Comparison of ENCODE assay signal across 25 cellular contexts in genomic region chr11:121564948-121565684, GRCh38.
DNase-seq lines count a peak whose midpoint lies in the region; ATAC-seq and TF ChIP-seq lines count a peak whose summit lies in the region.
"Had no signal": no experiment of that assay in that cellular context is flagged by ENCODE, and none has a peak within 500 bp of the region (broad histone marks: within the 10 kb centered on the region; RNA-seq: fewer than 3 reads in every experiment).

No MANE protein-coding gene starts in this region.

- no peaks in the 10 kb centered on the region for H3K9me3 Mint-ChIP-seq in activated T-cell treated with anti-CD3 and anti-CD28 coated beads, Interleukin-2, amount 50 U/mL, for 24 hours
- H3K9me3 Mint-ChIP-seq: nephron; T-helper 1 cell treated with Interleukin-12 subunit alpha and Interleukin-12 subunit beta and Interleukin-4 antibody, amounts not matched to agents 30 μg/mL and 1 μg/mL, for 36 hours had no signal

- intact Hi-C loops in spleen (cut with DNase I; ENCODE audit: low total_unique reads), result no loop called here

- H3K4me1 ChIP-seq in neutrophil (ENCODE audit: control insufficient read depth in 1 of 2, insufficient read depth in 1 of 2, low read depth in 1 of 2, low read length in 1 of 2) (no peaks in the 10 kb centered on the region), spleen (peaks cover 0 to 27% (median under 1%) of the 10 kb centered on the region in 6 donors)
- H3K4me1 ChIP-seq: A549, tibial nerve had no signal

- no peak for ATAC-seq in HG03135 (IDR thresholded peaks at IDR 0.05; ENCODE audit: unreplicated experiment)
- ATAC-seq: A549, mucosa of descending colon had no signal

- H3K27me3 Mint-ChIP-seq in activated T-cell treated with anti-CD3 and anti-CD28 coated beads, Interleukin-2, amount 50 U/mL, for 24 hours, result no peaks in the 10 kb centered on the region
- H3K27me3 Mint-ChIP-seq: B cell had no signal

- no peak for TF ChIP-seq POLR2A in spleen (IDR thresholded peaks at IDR 0.05)

- H3K27ac Mint-ChIP-seq in activated T-cell treated with anti-CD3 and anti-CD28 coated beads, Interleukin-2, amount 50 U/mL, for 24 hours, result peak overlapping the region; percentile 24
- H3K27ac Mint-ChIP-seq: B cell; nephron; T-helper 1 cell treated with Interleukin-12 subunit alpha and Interleukin-12 subunit beta and Interleukin-4 antibody, amounts not matched to agents 30 μg/mL and 1 μg/mL, for 36 hours had no signal

- H3K27me3 ChIP-seq in neutrophil, result no peaks in the 10 kb centered on the region
- no peaks in the 10 kb centered on the region for H3K27me3 ChIP-seq in spleen (replicated peaks in 1 of 7)
- H3K27me3 ChIP-seq: brain microvascular endothelial cell, tibial nerve had no signal

- no peak overlapping the region for H3K4me3 Mint-ChIP-seq in activated T-cell treated with anti-CD3 and anti-CD28 coated beads, Interleukin-2, amount 50 U/mL, for 24 hours
- H3K4me3 Mint-ChIP-seq: B cell; nephron; T-helper 1 cell treated with Interleukin-12 subunit alpha and Interleukin-12 subunit beta and Interleukin-4 antibody, amounts not matched to agents 30 μg/mL and 1 μg/mL, for 36 hours had no signal

- H3K9me3 ChIP-seq in neutrophil (peaks cover 2% of the 10 kb centered on the region), spleen (no peaks in the 10 kb centered on the region)
- H3K9me3 ChIP-seq: A549, mucosa of descending colon, tibial nerve had no signal

- H3K27ac ChIP-seq in VCaP, result peak overlapping the region; percentile 16; the same call in 1 of the 2 replicates
- peak overlapping the region; percentile 15 for H3K27ac ChIP-seq in neutrophil
- H3K27ac ChIP-seq in spleen, result no peak overlapping the region
- H3K27ac ChIP-seq: A549, brain microvascular endothelial cell, SK-N-MC, tibial nerve had no signal

- H3K4me3 ChIP-seq in neutrophil (ENCODE audit: low read depth in 1 of 2, low read length in 1 of 2) (no peak overlapping the region), spleen (no peak overlapping the region)
- H3K4me3 ChIP-seq: A549, mucosa of descending colon, SK-N-MC, smooth muscle cell, tibial nerve had no signal

- H3K4me1 Mint-ChIP-seq in activated T-cell treated with anti-CD3 and anti-CD28 coated beads, Interleukin-2, amount 50 U/mL, for 24 hours (ENCODE audit: low read depth), result peaks cover 58% of the 10 kb centered on the region

- H3K36me3 Mint-ChIP-seq in activated T-cell treated with anti-CD3 and anti-CD28 coated beads, Interleukin-2, amount 50 U/mL, for 24 hours (ENCODE audit: low read depth), result peaks cover 88% of the 10 kb centered on the region

- peaks cover 100% of the 10 kb centered on the region for H3K36me3 ChIP-seq in neutrophil
- peaks cover 0 to 99% (median 27%) of the 10 kb centered on the region in 6 donors for H3K36me3 ChIP-seq in spleen
- H3K36me3 ChIP-seq: brain microvascular endothelial cell, tibial nerve had no signal

- no peak for TF ChIP-seq CTCF in VCaP (conservative IDR thresholded peaks at IDR 0.05)
- TF ChIP-seq CTCF in neutrophil (IDR thresholded peaks at IDR 0.05), result no peak
- TF ChIP-seq CTCF in spleen (IDR thresholded peaks at IDR 0.05 in 8 of 11, conservative IDR thresholded peaks at IDR 0.05 in 3 of 11), result no peak

- WGBS in spleen, 5 donors, result 87 to 92% (median 92%) methylated on average over 5 of the region's 5 CpGs

- DNase-seq in activated T-cell treated with anti-CD3 and anti-CD28 coated beads, Interleukin-2, amount 50 U/mL, for 24 hours, result no peak
- DNase-seq in activated T-cell treated with anti-CD3 and anti-CD28 coated beads, Interleukin-2, amount 50 U/mL, for 48 hours, result no peak
- DNase-seq in NCI-H1105 treated with DMSO at 0.1 percent for 48 hours (lab: John Stamatoyannopoulos, UW), result peak; percentile 42
- DNase-seq in iPS-NIHi7 (ENCODE audit: extremely low spot score), result no peak
- DNase-seq in spleen, result no peak
- DNase-seq: activated CD8-positive, alpha-beta memory T cell treated with anti-CD3 and anti-CD28 coated beads for 24 hours; activated naive CD4-positive, alpha-beta T cell; activated T-cell treated with anti-CD3 and anti-CD28 coated beads, Interleukin-2, amount 50 U/mL, for 1 hour; brain microvascular endothelial cell; effector CD8-positive, alpha-beta T cell; glutamatergic neuron; kidney; mucosa of descending colon; NCI-H2081; stimulated activated CD4-positive, alpha-beta T cell treated with anti-CD3 and anti-CD28 coated beads, Interleukin-2, amount 100 ng/mL, for 24 hours had no signal

Comparison
In these comparisons a context has a peak if more than half of its experiments do, and no peak if none do; other contexts are left out.
1. H3K27ac ChIP-seq: peak in VCaP (single experiment) and neutrophil (single experiment); none in spleen (0 of 8).